ENCODE assay signal across 8 cellular contexts in genomic region chr10:73251683-73252444, GRCh38. TPM values are rescaled to one million over a fixed set of nuclear protein-coding genes. Genes with fewer than 3 reads are reported as not detected.
DNase-seq lines count a peak whose midpoint lies in the region; ATAC-seq, FAIRE-seq and TF ChIP-seq lines count a peak whose summit lies in the region.

No MANE protein-coding gene starts in this region.

- H3K9me3 Mint-ChIP-seq in nephron, result no peaks in the 10 kb centered on the region

- peak overlapping the region; percentile 45 for H2AFZ ChIP-seq in SU-DHL-6 (ENCODE audit: low read depth, low read length, severe bottlenecking)

- H3F3A ChIP-seq in SU-DHL-6 (ENCODE audit: insufficient read depth), result peaks cover 33% of the 10 kb centered on the region

- H3K27me3 Mint-ChIP-seq in nephron (ENCODE audit: low read depth), result no peaks in the 10 kb centered on the region

- peaks cover 36% of the 10 kb centered on the region for H3K4me1 Mint-ChIP-seq in nephron

- peak overlapping the region; percentile 96 to 99 (median 98) for H3K27ac Mint-ChIP-seq in nephron

- DNase-seq in Daoy (ENCODE audit: low read depth), result peak; percentile 11
- no peak for DNase-seq in HFF-Myc (ENCODE audit: extremely low read depth, low read depth)
- DNase-seq in epithelial cell of prostate (ENCODE audit: low read depth, low spot score), result no peak
- DNase-seq in NCI-H1436 (lab: John Stamatoyannopoulos, UW), result no peak
- DNase-seq in frontal cortex (ENCODE audit: low spot score in 2 of 2), result no peak

- H4K20me1 ChIP-seq in SU-DHL-6 (ENCODE audit: low read depth, low read length), result no peaks in the 10 kb centered on the region

- H3K9ac ChIP-seq in SU-DHL-6 (ENCODE audit: low read length), result peak overlapping the region; percentile 98

- ATAC-seq in HG02798 (IDR thresholded peaks at IDR 0.05; ENCODE audit: poor library complexity, unreplicated experiment), result no peak

- H3K27me3 ChIP-seq in SU-DHL-6 (ENCODE audit: low read length), result no peaks in the 10 kb centered on the region

- no peak for FAIRE-seq in frontal cortex (lab: Jason Lieb, UNC)

- H3K4me3 Mint-ChIP-seq in nephron, result peak overlapping the region; percentile 97 to 100 (median 98)

- H3K4me3 ChIP-seq in HFF-Myc (replicated peaks; ENCODE audit: low read depth, low read length) (peak overlapping the region; percentile 99), SU-DHL-6 (ENCODE audit: insufficient read depth, low read length, poor library complexity, severe bottlenecking) (peak overlapping the region; percentile 97)

- peaks cover 21% of the 10 kb centered on the region for H3K36me3 Mint-ChIP-seq in nephron (ENCODE audit: low read depth)

- H3K27ac ChIP-seq in SU-DHL-6 (ENCODE audit: low read depth, low read length), result peak overlapping the region; percentile 73
- peak overlapping the region; percentile 91 for H3K27ac ChIP-seq in epithelial cell of prostate

- TF ChIP-seq CTCF in HFF-Myc (IDR thresholded peaks at IDR 0.05; ENCODE audit: low read depth, low read length, missing control alignments) (no peak), SU-DHL-6 (IDR thresholded peaks at IDR 0.05; ENCODE audit: insufficient read depth, low read length, poor library complexity, severe bottlenecking) (no peak), nephron (IDR thresholded peaks at IDR 0.05; ENCODE audit: unreplicated experiment in 3 of 3) (no peak)

- peaks cover 45% of the 10 kb centered on the region for H3K79me2 ChIP-seq in SU-DHL-6 (ENCODE audit: insufficient read depth, low read length)

- no peaks in the 10 kb centered on the region for H3K9me3 ChIP-seq in SU-DHL-6 (ENCODE audit: insufficient read depth, low read length)

- peak overlapping the region; percentile 89 for H3K4me2 ChIP-seq in SU-DHL-6 (ENCODE audit: low read depth, low read length, poor library complexity, severe bottlenecking)

- no peaks in the 10 kb centered on the region for H3K9me2 ChIP-seq in SU-DHL-6 (replicated peaks; ENCODE audit: insufficient read depth, low read length)

- H3K36me3 ChIP-seq in SU-DHL-6 (ENCODE audit: low read length), result peaks cover 4% of the 10 kb centered on the region; the same call in 1 of the 2 replicates

RNA-seq across cellular contexts. Expression of gene MRPS16, which starts 0.6 kb away (rescaled TPM):
- 71.9 and 77.4 TPM in 2 replicates for total RNA-seq in Daoy (2014; rRNA removed; shearing (Covaris generic))
- 126 TPM for total RNA-seq in frontal cortex

RNA-seq across cellular contexts. Expression of gene DNAJC9, which starts 4.8 kb away (rescaled TPM):
- 50.3 and 70.6 TPM in 2 replicates for total RNA-seq in Daoy (2014; rRNA removed; shearing (Covaris generic))
- total RNA-seq in frontal cortex, result 79.1 TPM
